In genomic region chr19:48918071-48918470, GRCh38 we compare ENCODE assay signal across 1 cellular context.
TF ChIP-seq lines count a peak whose summit lies in the region.

No MANE protein-coding gene starts in this region.

TF ChIP-seq in K562, 482 proteins besides CTCF, POLR2A, EP300 and RAD21:
- no peak for TF ChIP-seq NFIX (CRISPR knock-in tag; IDR thresholded peaks at IDR 0.05; ENCODE audit: low read depth)
- no peak for TF ChIP-seq TFAM (CRISPR knock-in tag; conservative IDR thresholded peaks at IDR 0.05)
- TF ChIP-seq RBFOX2 (IDR thresholded peaks at IDR 0.05; ENCODE audit: low read depth, low read length), result peak; percentile 40; the same call in 1 of the 2 replicates
- 0 out of 2 replicates have a peak, but pooled peaks have one; percentile 24 for TF ChIP-seq NR2C2 (CRISPR knock-in tag; IDR thresholded peaks at IDR 0.05)
- no peak for TF ChIP-seq NR2C2 (tag; IDR thresholded peaks at IDR 0.05)
- no peak for TF ChIP-seq TCF3 (CRISPR knock-in tag; IDR thresholded peaks at IDR 0.05)
- no peak for TF ChIP-seq SMARCA4 (IDR thresholded peaks at IDR 0.05)
- TF ChIP-seq MTA1 (IDR thresholded peaks at IDR 0.05; ENCODE audit: borderline replicate concordance), result no peak
- no peak for TF ChIP-seq NCOA6 (IDR thresholded peaks at IDR 0.05)
- TF ChIP-seq ZNF384 (IDR thresholded peaks at IDR 0.05; ENCODE audit: low read depth, low read length), result no peak
